ENCODE assay signal across 8 cellular contexts in genomic region chr12:7933255-7933726, GRCh38. TPM values are rescaled to one million over a fixed set of nuclear protein-coding genes. Genes with fewer than 3 reads are reported as not detected.
DNase-seq lines count a peak whose midpoint lies in the region; ATAC-seq and TF ChIP-seq lines count a peak whose summit lies in the region.

No MANE protein-coding gene starts in this region.

- no peaks in the 10 kb centered on the region for H3K9me3 ChIP-seq in ascending aorta

- CTCF ChIA-PET in T-cell (lab: Charles Lee) = interaction anchor here (0.7 to 6.8 kb wide), 25 partner anchors 10 to 1244 kb away, joined by 3 to 222 read pairs (median 6); partner anchors contain the start of genes NECAP1 (in 1 of the 2) and ZNF384 (in 1 of the 2)

- DNase-seq in GM12864 (ENCODE audit: low read depth) (peak; percentile 90), NAMALWA (ENCODE audit: low spot score) (peak; percentile 95), T-cell (peak; percentile 30 to 82 (median 70)), ascending aorta (ENCODE audit: low spot score in 2 of 2) (peak in 1 of 2 donors; percentile 90), hypothalamus (lab: John Stamatoyannopoulos, UW) (peak in 39 of 51 donors; percentile 3 to 78 (median 41)), retina (peak; percentile 73), NCI-H2081 treated with DMSO at 0.1 percent for 48 hours (lab: John Stamatoyannopoulos, UW) (no peak)

- TF ChIP-seq CTCF in GM12864 (IDR thresholded peaks at IDR 0.05; ENCODE audit: low read depth, low read length, missing control alignments) (peak; percentile 66), ascending aorta (IDR thresholded peaks at IDR 0.05) (peak; percentile 50 to 68 (median 66))

- peaks cover 36 to 40% (median 37%) of the 10 kb centered on the region in 3 donors for H3K4me1 Mint-ChIP-seq in T-cell

- peak overlapping the region; percentile 96 for H3K4me3 ChIP-seq in GM12864 (ENCODE audit: low read depth, low read length)
- H3K4me3 ChIP-seq in ascending aorta = peak overlapping the region; percentile 55 to 71

- H3K36me3 ChIP-seq in ascending aorta = peaks cover 29 to 35% of the 10 kb centered on the region in 2 donors

- H3K27me3 Mint-ChIP-seq in T-cell = no peaks in the 10 kb centered on the region

- H3K4me3 Mint-ChIP-seq in T-cell = no peak overlapping the region

- POLR2A ChIA-PET in T-cell (lab: Charles Lee) = interaction anchor here (0.5 to 7.4 kb wide), 16 partner anchors 10 to 145 kb away, joined by 3 to 296 read pairs (median 10); no protein-coding TSS in a partner anchor

- peak overlapping the region; percentile 66 to 80 for H3K27ac ChIP-seq in ascending aorta

- no peaks in the 10 kb centered on the region for H3K27me3 ChIP-seq in ascending aorta

- intact Hi-C loops in ascending aorta (cut with DNase I) = loop anchor here (1.0 to 10.0 kb wide), 4 partner anchors 62 to 312 kb away; partner anchors contain the start of gene NECAP1

- H3K36me3 Mint-ChIP-seq in T-cell = peaks cover 24% of the 10 kb centered on the region

- H3K27ac Mint-ChIP-seq in T-cell = no peak overlapping the region

- peak; percentile 62 for ATAC-seq in HG02571 (IDR thresholded peaks at IDR 0.05; ENCODE audit: unreplicated experiment)
- ATAC-seq in T-cell (replicated peaks in 1 of 4) = peak; percentile 77 to 82 (median 79)

- H3K4me1 ChIP-seq in ascending aorta = peaks cover 4 to 5% of the 10 kb centered on the region in 2 donors

- no peaks in the 10 kb centered on the region for H3K9me3 Mint-ChIP-seq in T-cell

RNA-seq across cellular contexts. Expression of gene SLC2A3, which starts 2.7 kb away (rescaled TPM):
- 100 to 1,000 TPM; 125 to 803 (median 160) TPM for total RNA-seq in T-cell
- total RNA-seq in ascending aorta = 58.0 TPM
